11 cellular contexts compared by ENCODE assay signal in the genomic region with DNA sequence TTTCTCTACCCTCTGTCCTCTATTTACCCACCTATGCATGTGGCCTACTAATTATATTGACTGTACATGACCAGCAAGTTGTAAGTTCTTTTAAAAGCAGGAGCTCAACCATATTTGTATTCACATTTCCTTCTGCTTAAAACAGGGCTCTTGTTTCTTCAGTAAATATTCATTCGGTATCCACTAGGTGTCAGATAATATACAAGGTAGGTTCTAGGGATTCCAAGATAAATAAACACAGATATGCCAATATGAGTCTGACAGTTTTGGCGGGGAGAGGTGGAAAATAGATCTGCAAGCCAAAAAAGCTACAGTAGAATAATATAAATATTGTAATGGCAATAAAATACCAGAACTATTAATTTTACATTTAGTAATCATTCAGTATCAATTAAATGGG. TPM values are rescaled to one million over a fixed set of nuclear protein-coding genes. Genes with fewer than 3 reads are reported as not detected.
DNase-seq lines count a peak whose midpoint lies in the region; ATAC-seq, FAIRE-seq and TF ChIP-seq lines count a peak whose summit lies in the region.
"Had no signal": no experiment of that assay in that cellular context is flagged by ENCODE, and none has a peak within 500 bp of the region (broad histone marks: within the 10 kb centered on the region; RNA-seq: fewer than 3 reads in every experiment).

No MANE protein-coding gene starts in this region.

- no peak for TF ChIP-seq EP300 in K562 (IDR thresholded peaks at IDR 0.05; ENCODE audit: low read length)
- TF ChIP-seq EP300 in neural cell (conservative IDR thresholded peaks at IDR 0.05; ENCODE audit: poor library complexity, severe bottlenecking), result no peak

- POLR2A ChIA-PET in K562 (lab: Yijun Ruan, JAX), result interaction anchor here (1.0 kb wide), 1 partner anchor 10 kb away, joined by 3 read pairs; no protein-coding TSS in a partner anchor

- no peak overlapping the region for H3K9ac ChIP-seq in K562 (ENCODE audit: insufficient read depth in 1 of 2, low read depth in 2 of 2, low read length in 2 of 2)
- no peak overlapping the region for H3K9ac ChIP-seq in neural cell (ENCODE audit: low read length)

- H3K4me3 ChIP-seq in K562, result no peak overlapping the region
- no peak overlapping the region for H3K4me3 ChIP-seq in neural cell (ENCODE audit: low read length)

- H3K9me2 ChIP-seq in neural cell (ENCODE audit: insufficient read depth, low read length), result no peaks in the 10 kb centered on the region

- H3K4me2 ChIP-seq in K562 (ENCODE audit: insufficient read depth, low read length), result no peak overlapping the region
- no peak overlapping the region for H3K4me2 ChIP-seq in neural cell (ENCODE audit: low read length)

- CTCF ChIA-PET in K562 (lab: Yijun Ruan, JAX; ENCODE audit: low intra/inter-chr PET ratio), result interaction anchor here (0.7 to 4.1 kb wide), 2 partner anchors 72 to 163 kb away, joined by 3 to 19 read pairs; no protein-coding TSS in a partner anchor

- no peaks in the 10 kb centered on the region for H3K9me3 ChIP-seq in K562 (replicated peaks; ENCODE audit: control insufficient read depth, insufficient read depth, low read depth, low read length)
- no peaks in the 10 kb centered on the region for H3K9me3 ChIP-seq in neural cell (ENCODE audit: low read length)

- H3K27me3 ChIP-seq in K562 (ENCODE audit: control insufficient read depth in 2 of 2, insufficient read depth in 2 of 2, low read length in 2 of 2) (no peaks in the 10 kb centered on the region), neural cell (ENCODE audit: insufficient read depth, low read depth, low read length) (no peaks in the 10 kb centered on the region)

- TF ChIP-seq RAD21 in K562 (CRISPR knock-in tag; conservative IDR thresholded peaks at IDR 0.05 in 1 of 2, IDR thresholded peaks at IDR 0.05 in 1 of 2) (peak; percentile 31 to 54; a peak in 3 of 4 replicates), neural cell (conservative IDR thresholded peaks at IDR 0.05) (peak; percentile 49)

- DNase-seq in DMS 273 (lab: John Stamatoyannopoulos, UW; ENCODE audit: unreplicated experiment) (peak; percentile 45), DMS 273 treated with DMSO at 0.1 percent for 48 hours (lab: John Stamatoyannopoulos, UW) (no peak), NCI-H2029 (lab: John Stamatoyannopoulos, UW) (peak; percentile 63), K562 (ENCODE audit: extremely low read depth in 1 of 4, low spot score in 3 of 4) (no peak), OCI-M2 (lab: John Stamatoyannopoulos, UW; ENCODE audit: unreplicated experiment) (no peak)
- DNase-seq: 8988T; effector memory CD8-positive, alpha-beta T cell had no signal

- no peak for TF ChIP-seq POLR2A in K562 (conservative IDR thresholded peaks at IDR 0.05)

- no peaks in the 10 kb centered on the region for H3K79me2 ChIP-seq in K562 (ENCODE audit: control insufficient read depth, insufficient read depth, low read length)
- no peaks in the 10 kb centered on the region for H3K79me2 ChIP-seq in neural cell (replicated peaks; ENCODE audit: insufficient read depth, low read length)

- no TSS peak for BruUV-seq in K562 (replicated peaks; lab: Mats Ljungman, UMichigan)

- no peak overlapping the region for H3K27ac ChIP-seq in K562 (ENCODE audit: extremely low read depth, low read depth, low read length)
- no peak overlapping the region for H3K27ac ChIP-seq in neural cell (ENCODE audit: low read length)

- in situ Hi-C loops in K562 (cut with MboI), result loop anchor here (25.0 kb wide), 1 partner anchor 725 kb away; no protein-coding TSS in a partner anchor

- no peak for FAIRE-seq in K562 (lab: Jason Lieb, UNC)

- H3F3A ChIP-seq in neural cell (ENCODE audit: insufficient read depth, low read length, poor library complexity, severe bottlenecking), result no peaks in the 10 kb centered on the region

- TF ChIP-seq CTCF in K562 (IDR thresholded peaks at IDR 0.05 in 2 of 3, conservative IDR thresholded peaks at IDR 0.05 in 1 of 3; ENCODE audit: insufficient read depth in 2 of 3, low read depth in 1 of 3, low read length in 3 of 3) (peak; percentile 6 to 45 (median 13); a peak in 2 of 6 replicates), neural cell (IDR thresholded peaks at IDR 0.05; ENCODE audit: poor library complexity, severe bottlenecking) (peak; percentile 57)

- no peaks in the 10 kb centered on the region for H4K20me1 ChIP-seq in K562 (replicated peaks; ENCODE audit: control insufficient read depth, insufficient read depth, low read length)
- H4K20me1 ChIP-seq in neural cell (ENCODE audit: insufficient read depth), result no peaks in the 10 kb centered on the region

- WGBS in K562 (ENCODE audit: insufficient coverage, low coverage, missing lambda C conversion rate), result 25% methylated on average over 2 of the region's 2 CpGs

- H3K4me1 ChIP-seq in K562 (replicated peaks in 1 of 2; ENCODE audit: control insufficient read depth in 2 of 2, insufficient read depth in 2 of 2, low read length in 2 of 2), result peaks cover 6 to 9% of the 10 kb centered on the region in 2 experiments; a peak in 3 of 5 replicates

- intact Hi-C loops in K562 (cut with micrococcal nuclease), result loop anchor here (1.0 to 10.0 kb wide), 3 partner anchors 163 to 728 kb away; no protein-coding TSS in a partner anchor

- H2AFZ ChIP-seq in K562 (ENCODE audit: low read depth, low read length), result no peak overlapping the region
- H2AFZ ChIP-seq in neural cell (ENCODE audit: low read depth, low read length), result no peak overlapping the region

- no peaks in the 10 kb centered on the region for H3K9me1 ChIP-seq in K562 (ENCODE audit: control insufficient read depth, insufficient read depth, low read length)

- H3K36me3 ChIP-seq in K562 (ENCODE audit: control insufficient read depth, insufficient read depth, low read length), result peaks cover 3% of the 10 kb centered on the region; the same call in 2 of the 3 replicates
- no peaks in the 10 kb centered on the region for H3K36me3 ChIP-seq in neural cell (ENCODE audit: insufficient read depth, low read length)

- ATAC-seq in K562 (peak; percentile 56; the same call in 2 of the 3 replicates), GM19395 (IDR thresholded peaks at IDR 0.05; ENCODE audit: unreplicated experiment) (no peak), HG03442 (IDR thresholded peaks at IDR 0.05; ENCODE audit: unreplicated experiment) (no peak)
- ATAC-seq: activated CD4-positive, CD25-positive, alpha-beta regulatory T cell treated with anti-CD3 and anti-CD28 coated beads, Interleukin-2, amount 50 U/mL, for 24 hours; effector memory CD8-positive, alpha-beta T cell had no signal

TF ChIP-seq in K562, 482 proteins besides CTCF, POLR2A, EP300 and RAD21 (continues in another document):
- TF ChIP-seq, protein P1, sequence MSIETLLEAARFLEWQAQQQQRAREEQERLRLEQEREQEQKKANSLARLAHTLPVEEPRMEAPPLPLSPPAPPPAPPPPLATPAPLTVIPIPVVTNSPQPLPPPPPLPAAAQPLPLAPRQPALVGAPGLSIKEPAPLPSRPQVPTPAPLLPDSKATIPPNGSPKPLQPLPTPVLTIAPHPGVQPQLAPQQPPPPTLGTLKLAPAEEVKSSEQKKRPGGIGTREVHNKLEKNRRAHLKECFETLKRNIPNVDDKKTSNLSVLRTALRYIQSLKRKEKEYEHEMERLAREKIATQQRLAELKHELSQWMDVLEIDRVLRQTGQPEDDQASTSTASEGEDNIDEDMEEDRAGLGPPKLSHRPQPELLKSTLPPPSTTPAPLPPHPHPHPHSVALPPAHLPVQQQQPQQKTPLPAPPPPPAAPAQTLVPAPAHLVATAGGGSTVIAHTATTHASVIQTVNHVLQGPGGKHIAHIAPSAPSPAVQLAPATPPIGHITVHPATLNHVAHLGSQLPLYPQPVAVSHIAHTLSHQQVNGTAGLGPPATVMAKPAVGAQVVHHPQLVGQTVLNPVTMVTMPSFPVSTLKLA (conservative IDR thresholded peaks at IDR 0.05), result 0 out of 4 replicates have a peak, but pooled peaks of 1 of the 2 experiments have one; percentile 27

TF ChIP-seq in neural cell, 6 proteins besides CTCF, POLR2A, EP300 and RAD21:
- TF ChIP-seq SMC3 (conservative IDR thresholded peaks at IDR 0.05; ENCODE audit: poor library complexity) (peak; percentile 33), MXI1 (conservative IDR thresholded peaks at IDR 0.05; ENCODE audit: poor library complexity, severe bottlenecking) (no peak)

RNA-seq across cellular contexts. Expression of a gene that starts 15.3 kb away (rescaled TPM):
- 1.1 and 2.7 TPM in 2 replicates for total RNA-seq in K562 (2011; cell fraction: chromatin; rRNA removed; ENCODE audit: low replicate concordance)
- total RNA-seq in K562 (2011; cell fraction: nucleolus; rRNA removed), result 0.17 and 0.92 TPM in 2 replicates
- total RNA-seq in K562 (2011; cell fraction: nucleoplasm; rRNA removed), result 0.88 and 1.5 TPM in 2 replicates
- 0.29 and 1.2 TPM in 2 replicates for total RNA-seq in K562 (2014; rRNA removed)
- 0.83 and 1.1 TPM in 2 replicates for total RNA-seq in K562 (2014; rRNA removed; fragmentation: Illumina TruSeq; extraction: Trizol)
- total RNA-seq in K562 (2015; rRNA removed; fragmentation: Illumina TruSeq; extraction: Trizol), result 0.58 and 1.1 TPM in 2 replicates
- 0.71 and 0.72 TPM in 2 replicates for total RNA-seq in K562 (2021)
- 0.84 and 1.0 TPM in 2 replicates for polyA plus RNA-seq in K562 (2011; rRNA removed)
- 0.28 and 0.94 TPM in 2 replicates for polyA plus RNA-seq in K562 (2011; cell fraction: cytosol; rRNA removed)
- polyA plus RNA-seq in K562 (2011; cell fraction: nucleus; rRNA removed), result 0.38 and 0.46 TPM in 2 replicates
- 1.00 and 1.1 TPM in 2 replicates for polyA plus RNA-seq in K562 (2012)
- 1.3 TPM in 2 replicates for polyA plus RNA-seq in K562 (2014; fragmentation: Illumina TruSeq; extraction: Trizol)
- 1 to 10 TPM in 1 of 2 experiments, under 1 TPM in 1; 0.68 to 1.0 TPM for polyA plus RNA-seq in K562 (2014; fragmentation: Nextera tagmentation; extraction: Ambion mirVana)
- polyA plus RNA-seq in K562 (2014; rRNA removed), result 0.29 and 0.42 TPM in 2 replicates
- 1.1 and 3.2 TPM in 2 replicates for polyA minus RNA-seq in K562 (2011; rRNA and poly(A)+ RNA removed)
- 0.38 and 1.4 TPM in 2 replicates for polyA minus RNA-seq in K562 (2011; cell fraction: cytosol; rRNA and poly(A)+ RNA removed)
- polyA minus RNA-seq in K562 (2011; cell fraction: nucleus; rRNA and poly(A)+ RNA removed), result 0.27 and 1.00 TPM in 2 replicates
- 36.4 and 42.1 TPM in 2 replicates for polyA plus RNA-seq in neural cell
- polyA minus RNA-seq in neural cell, result 85.7 and 109 TPM in 2 replicates

Comparison
In these comparisons a context has a peak if more than half of its experiments do, and no peak if none do; other contexts are left out.
1. DNase-seq: peak in DMS 273 (single experiment) and NCI-H2029 (single experiment); none in DMS 273 treated with DMSO at 0.1 percent for 48 hours (single experiment), K562 (0 of 4) and OCI-M2 (single experiment).
2. RNA of a gene that starts 15.3 kb away (polyA plus RNA-seq): 36.4 to 42.1 TPM in neural cell; 0.28 to 1.3 TPM in K562; every median in the first group is over 10 times any median in the second.